Comparison of ENCODE assay signal across 20 cellular contexts in the genomic region with DNA sequence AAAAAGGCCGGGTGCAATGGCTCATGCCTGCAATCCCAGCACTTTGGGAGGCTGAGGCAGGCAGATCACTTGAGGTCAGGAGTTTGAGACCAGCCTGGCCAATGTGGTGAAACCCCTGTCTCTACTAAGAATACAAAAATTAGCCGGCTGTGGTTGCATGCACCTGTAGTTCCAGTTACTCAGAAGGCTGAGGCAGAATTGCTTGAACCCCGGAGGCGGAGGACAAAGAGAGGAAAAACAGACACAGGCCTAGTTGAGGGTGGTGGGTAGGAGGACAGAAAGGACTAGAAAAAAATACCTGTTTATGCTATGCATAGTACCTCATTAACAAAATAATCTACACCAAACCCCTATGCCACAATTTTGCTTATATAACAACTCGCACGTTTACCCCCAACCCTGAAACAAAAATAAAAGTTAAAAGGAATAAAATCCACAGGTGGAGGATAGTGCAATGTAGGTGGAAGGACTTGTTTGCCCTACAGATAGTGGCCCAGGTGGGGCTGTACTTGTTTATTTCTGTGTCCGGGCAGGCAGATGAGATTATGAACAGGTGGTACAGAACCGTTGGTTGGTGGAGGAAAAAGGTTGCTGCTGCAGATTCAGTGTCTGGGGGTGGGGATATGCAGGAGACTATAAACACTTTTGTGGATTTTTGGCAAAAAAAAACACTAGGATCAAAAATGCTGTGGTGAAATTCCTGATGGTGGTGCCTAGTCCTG. TPM values are rescaled to one million over a fixed set of nuclear protein-coding genes. Genes with fewer than 3 reads are reported as not detected.
A peak's percentile ranks its signal among the peaks of the same experiment; 100 is the strongest.
DNase-seq lines count a peak whose midpoint lies in the region; ATAC-seq, FAIRE-seq and TF ChIP-seq lines count a peak whose summit lies in the region.
"Had no signal": no experiment of that assay in that cellular context is flagged by ENCODE, and none has a peak within 500 bp of the region (broad histone marks: within the 10 kb centered on the region; RNA-seq: fewer than 3 reads in every experiment).

No MANE protein-coding gene starts in this region.

- intact Hi-C loops in HepG2 (cut with micrococcal nuclease; ENCODE audit: unreplicated experiment): no loop called here
- intact Hi-C loops in right lobe of liver (cut with DNase I): no loop called here
- intact Hi-C loops in aorta (cut with DNase I): no loop called here
- intact Hi-C loops in transverse colon (cut with DNase I; ENCODE audit: low total_unique reads): no loop called here

- in situ Hi-C loops in HepG2 (cut with HindIII; ENCODE audit: extremely low pct_ligation_motif_present, low pct_unique_long_range_greater_than_20kb): no loop called here
- in situ Hi-C loops in transverse colon (cut with MboI; ENCODE audit: low pct_ligation_motif_present in 1 of 4, low pct_unique_long_range_greater_than_20kb in 1 of 4, low sequenced_read_pairs in 3 of 4): loop anchor here in 2 of 4 donors (25.0 kb wide), 2 partner anchors 230 to 245 kb away; a partner anchor contains a TSS

- H3K9ac ChIP-seq in HepG2 (ENCODE audit: insufficient read depth, low read depth, low read length): no peak overlapping the region

- H3K4me1 Mint-ChIP-seq in WTC11 (peaks cover 11% of the 10 kb centered on the region), naive B cell (peaks cover 25 to 48% (median 43%) of the 10 kb centered on the region in 3 donors)
- H3K4me1 Mint-ChIP-seq: nephron progenitor cell had no signal

- no peaks in the 10 kb centered on the region; a peak in 1 of 5 replicates for H3K36me3 ChIP-seq in HepG2 (replicated peaks in 1 of 2; ENCODE audit: control insufficient read depth in 1 of 2, insufficient read depth in 2 of 2, low read length in 2 of 2)
- H3K36me3 ChIP-seq in right lobe of liver: no peaks in the 10 kb centered on the region
- H3K36me3 ChIP-seq in aorta (ENCODE audit: control insufficient read depth in 1 of 2, insufficient read depth in 2 of 2, low read length in 1 of 2): no peaks in the 10 kb centered on the region
- H3K36me3 ChIP-seq in transverse colon: no peaks in the 10 kb centered on the region

- TF ChIP-seq EP300 in HepG2 (IDR thresholded peaks at IDR 0.05; ENCODE audit: low read depth in 2 of 2, low read length in 2 of 2) (no peak), HepG2 (CRISPR knock-in tag; IDR thresholded peaks at IDR 0.05; ENCODE audit: borderline replicate concordance) (no peak), transverse colon (IDR thresholded peaks at IDR 0.05; ENCODE audit: low read depth) (no peak)

- TF ChIP-seq CTCF in HepG2 (CRISPR knock-in tag; IDR thresholded peaks at IDR 0.05) (no peak), right lobe of liver (IDR thresholded peaks at IDR 0.05) (no peak), WTC11 (IDR thresholded peaks at IDR 0.05) (no peak), transverse colon (IDR thresholded peaks at IDR 0.05) (no peak)

- H3K27ac Mint-ChIP-seq in WTC11 (0 out of 2 replicates have a peak overlapping the region, but pooled peaks have one; percentile 36), naive B cell (peak overlapping the region in 5 of 6 donors; percentile 18 to 69 (median 43))
- H3K27ac Mint-ChIP-seq: dendritic cell treated with granulocyte-macrophage colony-stimulating factor and Interleukin-4, amounts not matched to agents 40 ng/mL and 50 ng/mL, for 4 days; nephron progenitor cell; stimulated activated naive CD8-positive, alpha-beta T cell treated with anti-CD3 and anti-CD28 coated beads, Interleukin-15, amount 100 ng/mL, for 72 hours had no signal

- H3K27me3 ChIP-seq in HepG2 (ENCODE audit: control insufficient read depth in 1 of 2, insufficient read depth in 2 of 2, low read length in 2 of 2) (no peaks in the 10 kb centered on the region), right lobe of liver (no peaks in the 10 kb centered on the region), aorta (ENCODE audit: control insufficient read depth in 1 of 2, insufficient read depth in 2 of 2, low read length in 1 of 2) (no peaks in the 10 kb centered on the region), transverse colon (no peaks in the 10 kb centered on the region)
- H3K27me3 ChIP-seq: gastroesophageal sphincter had no signal

- peaks cover 4% of the 10 kb centered on the region; the same call in 1 of the 2 replicates for H3K27me3 Mint-ChIP-seq in WTC11 (ENCODE audit: low read depth)
- H3K27me3 Mint-ChIP-seq in naive B cell: no peaks in the 10 kb centered on the region
- H3K27me3 Mint-ChIP-seq: dendritic cell treated with granulocyte-macrophage colony-stimulating factor and Interleukin-4, amounts not matched to agents 40 ng/mL and 50 ng/mL, for 4 days; stimulated activated naive CD8-positive, alpha-beta T cell treated with anti-CD3 and anti-CD28 coated beads, Interleukin-15, amount 100 ng/mL, for 72 hours had no signal

- TF ChIP-seq RAD21 in HepG2 (CRISPR knock-in tag; IDR thresholded peaks at IDR 0.05): no peak

- peaks cover 32% of the 10 kb centered on the region for H3K9me3 Mint-ChIP-seq in WTC11
- peaks cover 5 to 36% (median 21%) of the 10 kb centered on the region in 7 donors for H3K9me3 Mint-ChIP-seq in naive B cell

- H3K79me2 ChIP-seq in HepG2 (ENCODE audit: insufficient read depth, low read length): peaks cover 33% of the 10 kb centered on the region

- H3K4me1 ChIP-seq in HepG2 (ENCODE audit: insufficient read depth, low read length) (peaks cover 36% of the 10 kb centered on the region), right lobe of liver (peaks cover 0 to 21% (median 11%) of the 10 kb centered on the region in 4 donors), aorta (ENCODE audit: control insufficient read depth in 1 of 2, insufficient read depth in 2 of 2, low read length in 2 of 2) (peaks cover 3 to 5% of the 10 kb centered on the region in 2 donors), transverse colon (peaks cover 0 to 25% (median 7%) of the 10 kb centered on the region in 4 donors)

- no peak overlapping the region for H3K4me2 ChIP-seq in HepG2 (ENCODE audit: low read depth, low read length)

- H3K36me3 Mint-ChIP-seq in WTC11 (peaks cover 56% of the 10 kb centered on the region), naive B cell (peaks cover 25 to 35% of the 10 kb centered on the region in 2 donors)

- POLR2A ChIA-PET in HepG2 (lab: Yijun Ruan, JAX): no interaction called here
- POLR2A ChIA-PET in WTC11 (lab: Charles Lee): no interaction called here

- H3K27ac ChIP-seq in HepG2 (ENCODE audit: extremely low read length, insufficient read depth, low read length) (peak overlapping the region; percentile 65), right lobe of liver (no peak overlapping the region), aorta (ENCODE audit: low read depth in 1 of 2, low read length in 2 of 2) (peak overlapping the region; percentile 19 to 88), transverse colon (no peak overlapping the region)

- no peak for TF ChIP-seq POLR2A in HepG2 (IDR thresholded peaks at IDR 0.05; ENCODE audit: insufficient read depth in 1 of 2, low read depth in 2 of 2, low read length in 2 of 2)
- TF ChIP-seq POLR2A in right lobe of liver (IDR thresholded peaks at IDR 0.05): no peak
- TF ChIP-seq POLR2A in transverse colon (IDR thresholded peaks at IDR 0.05): no peak

- no TSS peak for BruUV-seq in HepG2 (replicated peaks; lab: Mats Ljungman, UMichigan)

- H3K9me3 ChIP-seq in HepG2 (ENCODE audit: low read length) (no peaks in the 10 kb centered on the region), right lobe of liver (no peaks in the 10 kb centered on the region), aorta (ENCODE audit: control insufficient read depth, low read length) (no peaks in the 10 kb centered on the region), transverse colon (peaks cover 2 to 3% of the 10 kb centered on the region in 2 donors)
- H3K9me3 ChIP-seq: gastroesophageal sphincter had no signal

- DNase-seq in HepG2 (ENCODE audit: low spot score) (no peak), right lobe of liver (no peak), WTC11 (ENCODE audit: low spot score) (no peak), naive B cell (no peak), aorta (no peak), iPS-NIHi11 (ENCODE audit: low spot score) (no peak), NCI-H187 treated with DMSO at 0.1 percent for 48 hours (lab: John Stamatoyannopoulos, UW) (no peak), transverse colon (no peak)
- DNase-seq: activated CD4-positive, alpha-beta T cell treated with anti-CD3 and anti-CD28 coated beads for 48 hours; activated effector memory CD4-positive, alpha-beta T cell treated with anti-CD3 and anti-CD28 coated beads, Interleukin-2, amount 50 U/mL, for 16 hours; Calu3; GDM1; NCI-H524; nephron progenitor cell; stimulated activated naive CD8-positive, alpha-beta T cell treated with anti-CD3 and anti-CD28 coated beads, Interleukin-15, amount 100 ng/mL, for 72 hours; T1000 had no signal

- CTCF ChIA-PET in HepG2 (lab: Yijun Ruan, JAX; ENCODE audit: low intra/inter-chr PET ratio, low total read pairs): no interaction called here
- CTCF ChIA-PET in WTC11 (lab: Charles Lee): no interaction called here

- H3K4me3 Mint-ChIP-seq in WTC11 (peak overlapping the region; percentile 24; the same call in 1 of the 2 replicates), naive B cell (peak overlapping the region in 2 of 8 donors; percentile 38 to 45)
- H3K4me3 Mint-ChIP-seq: dendritic cell treated with granulocyte-macrophage colony-stimulating factor and Interleukin-4, amounts not matched to agents 40 ng/mL and 50 ng/mL, for 4 days; nephron progenitor cell; stimulated activated naive CD8-positive, alpha-beta T cell treated with anti-CD3 and anti-CD28 coated beads, Interleukin-15, amount 100 ng/mL, for 72 hours had no signal

- H3K4me3 ChIP-seq in HepG2 (replicated peaks in 1 of 3; ENCODE audit: insufficient read depth in 1 of 3, low read depth in 2 of 3, low read length in 3 of 3) (no peak overlapping the region), right lobe of liver (no peak overlapping the region), aorta (ENCODE audit: low read length in 2 of 2) (no peak overlapping the region), transverse colon (no peak overlapping the region)
- H3K4me3 ChIP-seq: GM12878, lung had no signal

- no peaks in the 10 kb centered on the region for H4K20me1 ChIP-seq in HepG2 (ENCODE audit: insufficient read depth, low read length)

- no peak for FAIRE-seq in HepG2 (lab: Jason Lieb, UNC)
- FAIRE-seq: GM12878 had no signal

- ATAC-seq in HepG2 (no peak), right lobe of liver (no peak), WTC11 (no peak), naive B cell (ENCODE audit: low read depth in 2 of 2) (no peak), aorta (ENCODE audit: low FRiP score) (no peak)
- ATAC-seq: gastroesophageal sphincter; GM12878; stimulated activated naive CD8-positive, alpha-beta T cell treated with anti-CD3 and anti-CD28 coated beads, Interleukin-15, amount 100 ng/mL, for 72 hours had no signal

- no peak overlapping the region for H2AFZ ChIP-seq in HepG2 (ENCODE audit: low read length)

- 94% methylated on average over 8 of the region's 8 CpGs for WGBS in HepG2 (ENCODE audit: low lambda C conversion rate)
- WGBS in right lobe of liver (ENCODE audit: insufficient coverage, low coverage, low lambda C conversion rate, missing lambda C conversion rate): 90% methylated on average over 8 of the region's 8 CpGs
- 65 to 69% methylated on average over 8 of the region's 8 CpGs for WGBS in aorta, 2 donors
- 88 to 95% methylated on average over 6 to 8 of the region's 8 CpGs for WGBS in transverse colon (ENCODE audit: low coverage in 1 of 2), 2 donors

RNA-seq across cellular contexts. Expression of a gene that starts 5.1 kb away (rescaled TPM):
- total RNA-seq in HepG2 (2016; rRNA removed; fragmentation: Illumina TruSeq; extraction: Trizol) (12.4 and 14.5 TPM in 2 replicates), right lobe of liver (10 to 100 TPM in 5 of 6 experiments, 1 to 10 TPM in 1; 5.5 to 16.2 (median 12.9) TPM), WTC11 (2021) (12.9 to 13.9 TPM (median 13.0 TPM) in 3 replicates), aorta (10 to 100 TPM; 23.5 to 35.9 TPM), transverse colon (10 to 100 TPM in 1 of 4 donors, 1 to 10 TPM in 3; 3.4 to 11.1 (median 6.6) TPM)
- total RNA-seq in HepG2 (2016; cell fraction: cytosol; rRNA removed; fragmentation: Illumina TruSeq; extraction: Trizol; ENCODE audit: low read depth): 10.0 and 10.9 TPM in 2 replicates
- 12.2 and 13.4 TPM in 2 replicates for total RNA-seq in HepG2 (2016; cell fraction: insoluble cytoplasmic fraction; rRNA removed; fragmentation: Illumina TruSeq; extraction: Trizol)
- 6.7 and 8.9 TPM in 2 replicates for total RNA-seq in HepG2 (2016; cell fraction: membrane; rRNA removed; fragmentation: Illumina TruSeq; extraction: Trizol)
- 32.2 and 32.8 TPM in 2 replicates for total RNA-seq in HepG2 (2016; cell fraction: nucleus; rRNA removed; fragmentation: Illumina TruSeq; extraction: Trizol)
- polyA plus RNA-seq in HepG2 (2011; rRNA removed) (1.4 and 2.1 TPM in 2 replicates), naive B cell (ENCODE audit: low read depth in 6 of 6) (10 to 100 TPM in 5 of 6 donors, 1 to 10 TPM in 1; 3.7 to 16.9 (median 14.3) TPM), aorta (1 to 10 TPM; 2.8 to 7.7 TPM)
- 0.59 and 0.83 TPM in 2 replicates for polyA plus RNA-seq in HepG2 (2011; cell fraction: cytosol; rRNA removed)
- polyA plus RNA-seq in HepG2 (2011; cell fraction: nucleus; rRNA removed): 2.2 and 2.9 TPM in 2 replicates
- 3.1 and 4.0 TPM in 2 replicates for polyA plus RNA-seq in HepG2 (2012)
- 0.46 and 0.53 TPM in 2 replicates for polyA plus RNA-seq in HepG2 (2016; cell fraction: cytosol; fragmentation: Illumina TruSeq; extraction: Trizol; ENCODE audit: low read depth)
- polyA plus RNA-seq in HepG2 (2016; cell fraction: insoluble cytoplasmic fraction; fragmentation: Illumina TruSeq; extraction: Trizol; ENCODE audit: low read depth): 9.1 and 9.9 TPM in 2 replicates
- 1.3 and 1.4 TPM in 2 replicates for polyA plus RNA-seq in HepG2 (2016; cell fraction: membrane; fragmentation: Illumina TruSeq; extraction: Trizol; ENCODE audit: low read depth)
- 22.6 and 23.2 TPM in 2 replicates for polyA plus RNA-seq in HepG2 (2016; cell fraction: nucleus; fragmentation: Illumina TruSeq; extraction: Trizol; ENCODE audit: insufficient read depth, low read depth)
- polyA minus RNA-seq in HepG2 (2011; rRNA and poly(A)+ RNA removed; ENCODE audit: low replicate concordance): 2.0 and 6.6 TPM in 2 replicates
- polyA minus RNA-seq in HepG2 (2011; cell fraction: cytosol; rRNA and poly(A)+ RNA removed): 2.3 and 4.3 TPM in 2 replicates
- 17.5 and 23.4 TPM in 2 replicates for polyA minus RNA-seq in HepG2 (2011; cell fraction: nucleus; rRNA and poly(A)+ RNA removed)

Comparison
In these comparisons a context has a peak if more than half of its experiments do, and no peak if none do; other contexts are left out.
1. H3K27ac ChIP-seq: peak in HepG2 (single experiment) and aorta (2 of 2); none in right lobe of liver (0 of 3) and transverse colon (0 of 4).